In genomic region chr14:36580856-36581831, GRCh38 we compare ENCODE assay signal across 1 cellular context.
TF ChIP-seq lines count a peak whose summit lies in the region.

No MANE protein-coding gene starts in this region.

TF ChIP-seq in H1, 55 proteins besides CTCF, POLR2A, EP300 and RAD21 (continued from another document):
- no peak for TF ChIP-seq CHD7 (IDR thresholded peaks at IDR 0.05; ENCODE audit: insufficient replicate concordance, low read length)
- TF ChIP-seq E2F6 (IDR thresholded peaks at IDR 0.05), result 0 out of 2 replicates have a peak, but pooled peaks have one; percentile 14
- no peak for TF ChIP-seq BCL11A (IDR thresholded peaks at IDR 0.05; ENCODE audit: low read depth in 2 of 2, low read length in 2 of 2)
- TF ChIP-seq MAFK (IDR thresholded peaks at IDR 0.05; ENCODE audit: low read depth, low read length), result no peak
- TF ChIP-seq NRF1 (IDR thresholded peaks at IDR 0.05; ENCODE audit: low read depth, low read length), result no peak
- TF ChIP-seq SIX5 (IDR thresholded peaks at IDR 0.05; ENCODE audit: low read depth, low read length), result no peak
- TF ChIP-seq HDAC6 (IDR thresholded peaks at IDR 0.05; ENCODE audit: low read depth, low read length), result no peak
- no peak for TF ChIP-seq FOSL1 (IDR thresholded peaks at IDR 0.05; ENCODE audit: insufficient read depth, low read depth, low read length)
- TF ChIP-seq KDM1A (IDR thresholded peaks at IDR 0.05; ENCODE audit: borderline replicate concordance, low read length), result no peak
- TF ChIP-seq EZH2 (IDR thresholded peaks at IDR 0.05; ENCODE audit: low read depth, low read length, severe bottlenecking), result peak; percentile 98
- TF ChIP-seq SUZ12 (IDR thresholded peaks at IDR 0.05; ENCODE audit: low read length), result peak; percentile 97
- TF ChIP-seq ZNF274 (IDR thresholded peaks at IDR 0.05; ENCODE audit: borderline replicate concordance, extremely low read depth, low read length), result no peak
- TF ChIP-seq CREB1 (IDR thresholded peaks at IDR 0.05), result 0 out of 2 replicates have a peak, but pooled peaks have one; percentile 35
- no peak for TF ChIP-seq CTBP2 (IDR thresholded peaks at IDR 0.05; ENCODE audit: borderline replicate concordance, insufficient read depth, insufficient read length, low read length)
- TF ChIP-seq PHF8 (conservative IDR thresholded peaks at IDR 0.05; ENCODE audit: low read depth, low read length), result no peak
- no peak for TF ChIP-seq ATF3 (IDR thresholded peaks at IDR 0.05; ENCODE audit: insufficient read depth, low read depth, low read length)
- TF ChIP-seq ASH2L (IDR thresholded peaks at IDR 0.05; ENCODE audit: low read length), result peak; percentile 64
- peak; percentile 67 for TF ChIP-seq KDM4A (IDR thresholded peaks at IDR 0.05; ENCODE audit: low read depth, low read length, severe bottlenecking)
- TF ChIP-seq EGR1 (IDR thresholded peaks at IDR 0.05; ENCODE audit: borderline replicate concordance, low read depth, low read length), result peak; percentile 73; the same call in 1 of the 2 replicates
- TF ChIP-seq CBX5 (IDR thresholded peaks at IDR 0.05; ENCODE audit: low read depth, low read length), result no peak
- TF ChIP-seq TAF7 (optimal IDR thresholded peaks at IDR 0.05; ENCODE audit: borderline replicate concordance, low read depth, low read length), result no peak
- no peak for TF ChIP-seq POLR2AphosphoS5 (IDR thresholded peaks at IDR 0.05; ENCODE audit: low read depth, low read length)
- no peak for TF ChIP-seq NANOG (IDR thresholded peaks at IDR 0.05; ENCODE audit: insufficient read depth, low read depth, low read length, poor library complexity, severe bottlenecking)
- TF ChIP-seq SP1 (IDR thresholded peaks at IDR 0.05; ENCODE audit: low read depth, low read length), result no peak
- TF ChIP-seq TAF1 (IDR thresholded peaks at IDR 0.05; ENCODE audit: low read depth, low read length), result no peak
